Comparison of ENCODE assay signal across 8 cellular contexts in the genomic region with DNA sequence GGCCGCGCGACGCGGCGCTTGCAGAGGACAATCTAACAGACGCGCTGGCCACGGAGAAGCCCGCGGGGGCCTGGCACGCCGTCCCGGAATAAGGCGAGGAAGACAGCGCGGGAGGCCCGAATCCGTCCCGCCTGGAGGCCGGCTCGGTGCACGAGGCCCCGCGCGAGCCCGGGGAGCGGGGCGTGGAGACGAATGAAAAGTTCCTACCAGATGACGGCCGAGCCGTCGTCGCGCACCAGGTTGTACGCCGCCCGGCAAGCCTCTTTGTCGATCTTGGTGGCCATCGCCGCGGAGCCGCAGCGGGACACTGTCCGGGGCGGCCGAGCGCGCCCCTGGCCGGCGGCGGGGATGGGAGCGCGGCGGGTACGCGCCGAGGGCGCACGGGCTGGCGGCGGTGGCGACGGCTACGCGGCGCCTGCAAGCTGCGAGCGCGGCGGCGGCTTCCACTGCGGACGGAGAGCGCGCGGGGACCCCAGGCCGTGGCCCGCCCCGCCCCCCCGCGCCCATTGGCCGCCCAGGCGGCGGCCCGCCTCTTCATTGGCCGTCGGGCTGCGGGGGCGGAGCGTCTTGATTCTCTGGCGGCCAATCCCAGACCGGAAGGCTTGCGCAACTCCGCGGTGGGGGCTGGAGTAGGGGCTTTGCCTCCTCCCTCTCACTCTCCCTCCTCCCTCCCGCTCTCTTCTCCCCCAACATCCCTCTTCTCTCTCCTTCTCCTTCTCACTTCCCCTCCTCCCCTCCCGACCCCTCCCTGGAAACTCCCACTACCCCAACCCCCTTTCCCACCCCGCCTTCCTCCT. TPM values are rescaled to one million over a fixed set of nuclear protein-coding genes. Genes with fewer than 3 reads are reported as not detected.
DNase-seq lines count a peak whose midpoint lies in the region; ATAC-seq and TF ChIP-seq lines count a peak whose summit lies in the region.

A gene with protein sequence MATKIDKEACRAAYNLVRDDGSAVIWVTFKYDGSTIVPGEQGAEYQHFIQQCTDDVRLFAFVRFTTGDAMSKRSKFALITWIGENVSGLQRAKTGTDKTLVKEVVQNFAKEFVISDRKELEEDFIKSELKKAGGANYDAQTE (minus strand): TSS at position 448 of the 797 bp plus-strand sequence. CDS start 164 bp downstream, at position 284.

- TF ChIP-seq EP300 in ovary (IDR thresholded peaks at IDR 0.05) = peak; percentile 40

- H3K27me3 ChIP-seq in ovary (no peaks in the 10 kb centered on the region), thymus (ENCODE audit: control insufficient read depth, insufficient read depth) (peaks cover 13% of the 10 kb centered on the region)

- intact Hi-C loops in head of caudate nucleus (cut with DNase I) (no loop called here), ovary (cut with DNase I) (loop anchor here in 1 of 4 donors (5.0 kb wide), 1 partner anchor 106 kb away; no protein-coding TSS in a partner anchor)

- CTCF ChIA-PET in GM10248 (lab: Yijun Ruan, JAX) = interaction anchor here (1.1 to 6.1 kb wide), 7 partner anchors 11 to 121 kb away, joined by 3 to 172 read pairs (median 5); a partner anchor contains a TSS

- peak; percentile 68 for TF ChIP-seq POLR2A in ovary (IDR thresholded peaks at IDR 0.05)

- H3K4me1 ChIP-seq in ovary (ENCODE audit: insufficient read depth) (peaks cover 22% of the 10 kb centered on the region), thymus (ENCODE audit: control insufficient read depth, insufficient read depth, low read length) (peaks cover 4% of the 10 kb centered on the region)

- H3K9me3 ChIP-seq in ovary (no peaks in the 10 kb centered on the region), thymus (ENCODE audit: control insufficient read depth) (no peaks in the 10 kb centered on the region)

- H3K9me3 Mint-ChIP-seq in activated naive CD8-positive, alpha-beta T cell (ENCODE audit: low read depth) = no peaks in the 10 kb centered on the region

- H3K27me3 Mint-ChIP-seq in activated naive CD8-positive, alpha-beta T cell = no peaks in the 10 kb centered on the region

- H3K27ac Mint-ChIP-seq in activated naive CD8-positive, alpha-beta T cell = peak within 1 kb of the TSS; percentile 92

- H3K36me3 ChIP-seq in ovary (no peaks in the 10 kb centered on the region), thymus (ENCODE audit: control insufficient read depth, insufficient read depth) (no peaks in the 10 kb centered on the region)

- H3K27ac ChIP-seq in ovary = peak within 1 kb of the TSS; percentile 57 to 66
- peak within 1 kb of the TSS; percentile 1 for H3K27ac ChIP-seq in thymus (ENCODE audit: low read depth)

- H3K4me3 Mint-ChIP-seq in activated naive CD8-positive, alpha-beta T cell = peak within 1 kb of the TSS; percentile 98

- WGBS in ovary, 3 donors = 0 to 1% (median 1%) methylated on average over 64 to 100 of the region's 100 CpGs
- under 1% methylated on average over 97 of the region's 100 CpGs for WGBS in thymus

- H3K4me1 Mint-ChIP-seq in activated naive CD8-positive, alpha-beta T cell (ENCODE audit: low read depth) = peaks cover 39% of the 10 kb centered on the region

- H3K4me3 ChIP-seq in ovary (peak within 1 kb of the TSS; percentile 52), thymus (ENCODE audit: low read length) (peak within 1 kb of the TSS; percentile 43)

- POLR2A ChIA-PET in GM10248 (lab: Yijun Ruan, JAX) = interaction anchor here (1.4 kb wide), 1 partner anchor 20 kb away, joined by 5 read pairs; no protein-coding TSS in a partner anchor

- H3K36me3 Mint-ChIP-seq in activated naive CD8-positive, alpha-beta T cell = peaks cover 8% of the 10 kb centered on the region

- peak; percentile 79 for ATAC-seq in HG02610 (IDR thresholded peaks at IDR 0.05; ENCODE audit: unreplicated experiment)

- TF ChIP-seq CTCF in GM10248 (IDR thresholded peaks at IDR 0.05; ENCODE audit: control extremely low read depth, extremely low read depth, low read depth, missing control alignments) = no peak
- peak in 1 of 3 donors; percentile 8 for TF ChIP-seq CTCF in ovary (IDR thresholded peaks at IDR 0.05)

- DNase-seq in GM10248 (ENCODE audit: extremely low spot score) = peak; percentile 96
- DNase-seq in NCI-H1105 treated with DMSO at 0.1 percent for 48 hours (lab: John Stamatoyannopoulos, UW) = peak; percentile 84
- peak; percentile 94 for DNase-seq in SKM-1 treated with dmso at 0.1 percent for 144 hours (lab: John Stamatoyannopoulos, UW; ENCODE audit: unreplicated experiment)
- peak; percentile 83 to 97 (median 94) for DNase-seq in head of caudate nucleus
- DNase-seq in ovary = peak; percentile 98 to 99 (median 99)

RNA-seq across cellular contexts. Expression of the gene that starts here (rescaled TPM):
- 10 to 100 TPM; 13.8 to 46.4 (median 26.1) TPM for total RNA-seq in ovary
- 10 to 100 TPM; 30.2 to 32.9 TPM for polyA plus RNA-seq in ovary
- polyA plus RNA-seq in thymus = 145 TPM

Comparison
In these comparisons a context has a peak if more than half of its experiments do, and no peak if none do; other contexts are left out.
1. Peak in every context shown above with its lines: DNase-seq, ATAC-seq, H3K4me3 ChIP-seq and H3K27ac ChIP-seq.